35 cellular contexts compared by ENCODE assay signal in genomic region chr1:105073660-105074059, GRCh38.
"Had no signal": no experiment of that assay in that cellular context is flagged by ENCODE, and none has a peak within 500 bp of the region (broad histone marks: within the 10 kb centered on the region; RNA-seq: fewer than 3 reads in every experiment).

No MANE protein-coding gene starts in this region.

- H3K27me3 Mint-ChIP-seq: activated B cell treated with CpG ODN at 0.5 μM for 24 hours; activated CD4-positive, alpha-beta memory T cell treated with anti-CD3 and anti-CD28 coated beads for 36 hours; activated CD4-positive, alpha-beta T cell treated with anti-CD3 and anti-CD28 coated beads, Interleukin-2, amount 10 ng/mL, durations not matched to agents 24 days and 14 days; activated CD8-positive, alpha-beta T cell treated with anti-CD3 and anti-CD28 coated beads for 36 hours; activated naive CD4-positive, alpha-beta T cell treated with anti-CD3 and anti-CD28 coated beads, Interleukin-2, amount 10 ng/mL, durations not matched to agents 7 days and 5 days; activated naive CD4-positive, alpha-beta T cell treated with anti-CD3 and anti-CD28 coated beads, Interleukin-2, amount 50 U/mL, for 24 hours; activated naive CD8-positive, alpha-beta T cell; activated naive CD8-positive, alpha-beta T cell treated with anti-CD3 and anti-CD28 coated beads, Interleukin-2, amount 10 ng/mL, durations not matched to agents 7 days and 5 days; activated T-helper 17 cell treated with anti-CD3 and anti-CD28 coated beads, Interleukin-2, amount 50 U/mL, for 72 hours; central memory CD8-positive, alpha-beta T cell had no signal

- H3K36me3 ChIP-seq: adrenal gland, cardiac muscle cell had no signal

- DNase-seq: activated B cell treated with CpG ODN at 0.5 μM for 24 hours; activated CD4-positive, alpha-beta memory T cell treated with anti-CD3 and anti-CD28 coated beads for 36 hours; activated CD4-positive, alpha-beta T cell treated with anti-CD3 and anti-CD28 coated beads for 4 hours; activated CD4-positive, alpha-beta T cell treated with anti-CD3 and anti-CD28 coated beads, Interleukin-2, amount 10 ng/mL, durations not matched to agents 24 days and 14 days; activated CD4-positive, alpha-beta T cell treated with anti-CD3 and anti-CD28 coated beads, Interleukin-2, amount 50 U/mL, for 1 hour; activated CD4-positive, alpha-beta T cell treated with anti-CD3 and anti-CD28 coated beads, Interleukin-2, amount 50 U/mL, for 4 hours; activated CD4-positive, CD25-positive, alpha-beta regulatory T cell treated with anti-CD3 and anti-CD28 coated beads, Interleukin-2, amount 50 U/mL, for 72 hours; activated CD8-positive, alpha-beta memory T cell treated with anti-CD3 and anti-CD28 coated beads, Interleukin-2, amount 50 U/mL, for 4 hours; activated CD8-positive, alpha-beta T cell treated with anti-CD3 and anti-CD28 coated beads for 36 hours; activated effector memory CD4-positive, alpha-beta T cell treated with anti-CD3 and anti-CD28 coated beads, Interleukin-2, amount 50 U/mL, for 16 hours; activated naive CD4-positive, alpha-beta T cell treated with anti-CD3 and anti-CD28 coated beads, Interleukin-2, amount 10 ng/mL, durations not matched to agents 7 days and 5 days; activated naive CD4-positive, alpha-beta T cell treated with Interleukin-2 at 50 U/mL for 16 hours; activated naive CD8-positive, alpha-beta T cell treated with anti-CD3 and anti-CD28 coated beads, Interleukin-2, amount 10 ng/mL, durations not matched to agents 7 days and 5 days; activated T-cell treated with anti-CD3 and anti-CD28 coated beads for 4 hours; activated T-cell treated with anti-CD3 and anti-CD28 coated beads, Interleukin-2, amount 50 U/mL, for 1 hour; activated T-cell treated with anti-CD3 and anti-CD28 coated beads, Interleukin-2, amount 50 U/mL, for 4 hours; activated T-cell treated with anti-CD3 and anti-CD28 coated beads, Interleukin-2, amount 50 U/mL, for 72 hours; adrenal gland; amniotic stem cell; aorta; caudate nucleus; cerebellar nuclear complex; T-helper 1 cell; T-helper 2 cell; T-helper 9 cell had no signal

- H3K4me3 ChIP-seq: adrenal gland, cardiac muscle cell had no signal

- H3K27ac Mint-ChIP-seq: activated B cell treated with CpG ODN at 0.5 μM for 24 hours; activated CD4-positive, alpha-beta memory T cell treated with anti-CD3 and anti-CD28 coated beads for 36 hours; activated CD4-positive, alpha-beta T cell treated with anti-CD3 and anti-CD28 coated beads, Interleukin-2, amount 10 ng/mL, durations not matched to agents 24 days and 14 days; activated CD8-positive, alpha-beta T cell treated with anti-CD3 and anti-CD28 coated beads for 36 hours; activated naive CD4-positive, alpha-beta T cell treated with anti-CD3 and anti-CD28 coated beads, Interleukin-2, amount 10 ng/mL, durations not matched to agents 7 days and 5 days; activated naive CD4-positive, alpha-beta T cell treated with anti-CD3 and anti-CD28 coated beads, Interleukin-2, amount 50 U/mL, for 24 hours; activated naive CD8-positive, alpha-beta T cell; activated naive CD8-positive, alpha-beta T cell treated with anti-CD3 and anti-CD28 coated beads, Interleukin-2, amount 10 ng/mL, durations not matched to agents 7 days and 5 days; activated T-cell treated with anti-CD3 and anti-CD28 coated beads, Interleukin-2, amount 50 U/mL, for 72 hours; activated T-helper 1 cell treated with anti-CD3 and anti-CD28 coated beads, Interleukin-12 subunit alpha, Interleukin-12 subunit beta, Interleukin-2, Interleukin-4 antibody, amounts not matched to agents 30 ng/mL and 10 ng/mL and 1 ng/mL, durations not matched to agents 14 hours and 24 hours and 36 hours; activated T-helper 17 cell treated with anti-CD3 and anti-CD28 coated beads, Interleukin-2, amount 50 U/mL, for 72 hours; brain; T-helper 1 cell treated with Interleukin-12 subunit alpha and Interleukin-12 subunit beta and Interleukin-4 antibody, amounts not matched to agents 30 μg/mL and 1 μg/mL, for 36 hours; T-helper 2 cell treated with Interferon-gamma antibody and Interleukin-4, amounts not matched to agents 5 μg/mL and 100 μg/mL, for 36 hours had no signal

- H3K27me3 ChIP-seq: adrenal gland, cardiac muscle cell had no signal

- ATAC-seq: activated CD8-positive, alpha-beta T cell treated with anti-CD3 and anti-CD28 coated beads for 36 hours; activated T-cell treated with anti-CD3 and anti-CD28 coated beads, Interleukin-2, amount 50 U/mL, for 4 hours; activated T-cell treated with anti-CD3 and anti-CD28 coated beads, Interleukin-2, amount 50 U/mL, for 72 hours; activated T-helper 17 cell treated with anti-CD3 and anti-CD28 coated beads, Interleukin-2, amount 50 U/mL, for 72 hours had no signal

- H3K36me3 Mint-ChIP-seq: activated CD4-positive, alpha-beta memory T cell treated with anti-CD3 and anti-CD28 coated beads for 36 hours; activated naive CD4-positive, alpha-beta T cell treated with anti-CD3 and anti-CD28 coated beads, Interleukin-2, amount 10 ng/mL, durations not matched to agents 7 days and 5 days; activated naive CD4-positive, alpha-beta T cell treated with anti-CD3 and anti-CD28 coated beads, Interleukin-2, amount 50 U/mL, for 24 hours; activated naive CD8-positive, alpha-beta T cell; activated naive CD8-positive, alpha-beta T cell treated with anti-CD3 and anti-CD28 coated beads, Interleukin-2, amount 10 ng/mL, durations not matched to agents 7 days and 5 days; brain had no signal

- H3K4me1 ChIP-seq: adrenal gland had no signal

- H3K27ac ChIP-seq: adrenal gland, cardiac muscle cell, VCaP had no signal

- H3K4me1 Mint-ChIP-seq: activated B cell treated with CpG ODN at 0.5 μM for 24 hours; activated CD4-positive, alpha-beta T cell treated with anti-CD3 and anti-CD28 coated beads, Interleukin-2, amount 10 ng/mL, durations not matched to agents 24 days and 14 days; activated naive CD4-positive, alpha-beta T cell treated with anti-CD3 and anti-CD28 coated beads, Interleukin-2, amount 10 ng/mL, durations not matched to agents 7 days and 5 days; activated naive CD4-positive, alpha-beta T cell treated with anti-CD3 and anti-CD28 coated beads, Interleukin-2, amount 50 U/mL, for 24 hours; activated naive CD8-positive, alpha-beta T cell treated with anti-CD3 and anti-CD28 coated beads, Interleukin-2, amount 10 ng/mL, durations not matched to agents 7 days and 5 days; activated T-helper 17 cell treated with anti-CD3 and anti-CD28 coated beads, Interleukin-2, amount 50 U/mL, for 72 hours; brain; central memory CD8-positive, alpha-beta T cell had no signal

- H3K4me3 Mint-ChIP-seq: activated B cell treated with CpG ODN at 0.5 μM for 24 hours; activated CD4-positive, alpha-beta memory T cell treated with anti-CD3 and anti-CD28 coated beads for 36 hours; activated CD4-positive, alpha-beta T cell treated with anti-CD3 and anti-CD28 coated beads, Interleukin-2, amount 10 ng/mL, durations not matched to agents 24 days and 14 days; activated CD8-positive, alpha-beta T cell treated with anti-CD3 and anti-CD28 coated beads for 36 hours; activated naive CD4-positive, alpha-beta T cell treated with anti-CD3 and anti-CD28 coated beads, Interleukin-2, amount 10 ng/mL, durations not matched to agents 7 days and 5 days; activated naive CD4-positive, alpha-beta T cell treated with anti-CD3 and anti-CD28 coated beads, Interleukin-2, amount 50 U/mL, for 24 hours; activated naive CD8-positive, alpha-beta T cell; activated naive CD8-positive, alpha-beta T cell treated with anti-CD3 and anti-CD28 coated beads, Interleukin-2, amount 10 ng/mL, durations not matched to agents 7 days and 5 days; activated T-cell treated with anti-CD3 and anti-CD28 coated beads, Interleukin-2, amount 50 U/mL, for 4 hours; activated T-cell treated with anti-CD3 and anti-CD28 coated beads, Interleukin-2, amount 50 U/mL, for 72 hours; activated T-helper 1 cell treated with anti-CD3 and anti-CD28 coated beads, Interleukin-12 subunit alpha, Interleukin-12 subunit beta, Interleukin-2, Interleukin-4 antibody, amounts not matched to agents 30 ng/mL and 10 ng/mL and 1 ng/mL, durations not matched to agents 14 hours and 24 hours and 36 hours; activated T-helper 17 cell treated with anti-CD3 and anti-CD28 coated beads, Interleukin-2, amount 50 U/mL, for 72 hours; brain; central memory CD8-positive, alpha-beta T cell; T-helper 1 cell treated with Interleukin-12 subunit alpha and Interleukin-12 subunit beta and Interleukin-4 antibody, amounts not matched to agents 30 μg/mL and 1 μg/mL, for 36 hours; T-helper 2 cell treated with Interferon-gamma antibody and Interleukin-4, amounts not matched to agents 5 μg/mL and 100 μg/mL, for 36 hours had no signal

- H3K9me3 ChIP-seq: adrenal gland had no signal
